Comparison of ENCODE assay signal across 18 cellular contexts in the genomic region with DNA sequence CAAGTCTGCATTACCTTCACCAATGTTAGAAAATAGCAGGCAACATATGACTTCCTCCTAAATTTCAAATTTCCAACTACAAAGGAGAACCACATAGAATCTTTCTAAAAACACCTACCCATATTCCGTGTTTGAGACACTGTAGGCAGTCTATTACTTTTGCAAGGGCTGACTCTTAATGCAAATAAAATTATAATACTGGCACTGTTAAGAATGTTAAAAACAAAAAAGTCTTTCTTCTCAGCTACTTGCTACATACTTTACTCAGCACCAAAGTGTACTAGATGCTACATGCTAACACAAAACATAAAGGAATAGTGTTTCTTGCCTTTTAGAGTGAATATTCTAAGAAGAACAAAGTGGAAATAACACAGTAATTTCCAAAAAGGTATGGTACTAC.
DNase-seq lines count a peak whose midpoint lies in the region; ATAC-seq, FAIRE-seq and TF ChIP-seq lines count a peak whose summit lies in the region.
"Had no signal": no experiment of that assay in that cellular context is flagged by ENCODE, and none has a peak within 500 bp of the region (broad histone marks: within the 10 kb centered on the region; RNA-seq: fewer than 3 reads in every experiment).

No MANE protein-coding gene starts in this region.

- H4K20me1 ChIP-seq in DND-41 (ENCODE audit: insufficient read depth, low read length): peaks cover 3% of the 10 kb centered on the region; the same call in 1 of the 2 replicates

- peak overlapping the region; percentile 46 for H3K27ac ChIP-seq in DND-41 (ENCODE audit: low read length)
- H3K27ac ChIP-seq: 22Rv1, BLaER1, HL-60 had no signal

- peaks cover 6% of the 10 kb centered on the region for H3K9me3 Mint-ChIP-seq in activated naive CD4-positive, alpha-beta T cell treated with anti-CD3 and anti-CD28 coated beads, Interleukin-2, amount 10 ng/mL, durations not matched to agents 7 days and 5 days
- H3K9me3 Mint-ChIP-seq: CD8-positive, alpha-beta memory T cell; GM23338 had no signal

- peaks cover 100% of the 10 kb centered on the region for H3K79me2 ChIP-seq in DND-41 (ENCODE audit: insufficient read depth, low read length)

- no peak overlapping the region for H3K9ac ChIP-seq in DND-41 (ENCODE audit: low read depth, low read length)
- H3K9ac ChIP-seq: BLaER1 had no signal

- no peak for ATAC-seq in DND-41 (ENCODE audit: insufficient read depth, low read depth)
- ATAC-seq: GM23338 had no signal

- H3K4me3 Mint-ChIP-seq in activated naive CD4-positive, alpha-beta T cell treated with anti-CD3 and anti-CD28 coated beads, Interleukin-2, amount 10 ng/mL, durations not matched to agents 7 days and 5 days: no peak overlapping the region
- H3K4me3 Mint-ChIP-seq: CD14-positive monocyte; CD8-positive, alpha-beta memory T cell; GM23338 had no signal

- peaks cover 9% of the 10 kb centered on the region for H3K4me1 Mint-ChIP-seq in activated naive CD4-positive, alpha-beta T cell treated with anti-CD3 and anti-CD28 coated beads, Interleukin-2, amount 10 ng/mL, durations not matched to agents 7 days and 5 days

- H3K4me3 ChIP-seq in DND-41 (ENCODE audit: low read depth in 1 of 2, low read length in 2 of 2): no peak overlapping the region
- H3K4me3 ChIP-seq: BLaER1, GM23338 had no signal

- CTCF ChIA-PET in activated naive CD4-positive, alpha-beta T cell treated with anti-CD3 and anti-CD28 coated beads, Interleukin-2, amount 10 ng/mL, durations not matched to agents 7 days and 5 days (lab: Charles Lee): no interaction called here

- no peaks in the 10 kb centered on the region for H3K9me3 ChIP-seq in DND-41 (ENCODE audit: insufficient read depth, low read length, severe bottlenecking)
- H3K9me3 ChIP-seq: Caco-2 had no signal

- H2AFZ ChIP-seq in DND-41 (ENCODE audit: low read depth, low read length): no peak overlapping the region
- H2AFZ ChIP-seq: GM23338 had no signal

- peak; percentile 32 for FAIRE-seq in A204.1 (lab: Jason Lieb, UNC)
- FAIRE-seq: D721Med, H54 had no signal

- H3K4me2 ChIP-seq in DND-41 (ENCODE audit: insufficient read depth, low read length): no peak overlapping the region
- H3K4me2 ChIP-seq: BLaER1, GM23338 had no signal

- no peak for DNase-seq in DND-41
- peak; percentile 63 for DNase-seq in foreskin melanocyte
- DNase-seq in putamen (ENCODE audit: low spot score): peak; percentile 44
- DNase-seq in EL: no peak
- no peak for DNase-seq in stimulated activated CD4-positive, alpha-beta T cell treated with anti-CD3 and anti-CD28 coated beads, Interleukin-4, amount 100 ng/mL, for 4 hours
- DNase-seq in activated naive CD4-positive, alpha-beta T cell treated with anti-CD3 and anti-CD28 coated beads, Interleukin-2, amount 10 ng/mL, durations not matched to agents 7 days and 5 days: no peak
- DNase-seq: Caco-2; CD8-positive, alpha-beta memory T cell; GF-D8; HCEC 1CT had no signal

- TF ChIP-seq CTCF in DND-41 (IDR thresholded peaks at IDR 0.05; ENCODE audit: borderline replicate concordance, extremely low read depth, low read length, poor library complexity, severe bottlenecking): no peak

- H3K36me3 ChIP-seq in DND-41 (ENCODE audit: insufficient read depth, low read length): 0 out of 2 replicates have a peak, but pooled peaks cover 3% of the 10 kb centered on the region

- peaks cover 58% of the 10 kb centered on the region for H3K4me1 ChIP-seq in DND-41 (ENCODE audit: insufficient read depth, low read length)
- H3K4me1 ChIP-seq: Caco-2 had no signal

- no peaks in the 10 kb centered on the region for H3K27me3 ChIP-seq in DND-41 (ENCODE audit: insufficient read depth, low read length, poor library complexity)
- H3K27me3 ChIP-seq: BLaER1 had no signal

- peaks cover 12% of the 10 kb centered on the region for H3K36me3 Mint-ChIP-seq in activated naive CD4-positive, alpha-beta T cell treated with anti-CD3 and anti-CD28 coated beads, Interleukin-2, amount 10 ng/mL, durations not matched to agents 7 days and 5 days

- H3K27ac Mint-ChIP-seq in activated naive CD4-positive, alpha-beta T cell treated with anti-CD3 and anti-CD28 coated beads, Interleukin-2, amount 10 ng/mL, durations not matched to agents 7 days and 5 days: no peak overlapping the region
- H3K27ac Mint-ChIP-seq: CD14-positive monocyte, GM23338 had no signal

- no peaks in the 10 kb centered on the region for H3K27me3 Mint-ChIP-seq in activated naive CD4-positive, alpha-beta T cell treated with anti-CD3 and anti-CD28 coated beads, Interleukin-2, amount 10 ng/mL, durations not matched to agents 7 days and 5 days
- H3K27me3 Mint-ChIP-seq: CD8-positive, alpha-beta memory T cell had no signal

Comparison
In these comparisons a context has a peak if more than half of its experiments do, and no peak if none do; other contexts are left out.
1. DNase-seq: peak in foreskin melanocyte (single experiment) and putamen (single experiment); none in DND-41 (single experiment), EL (single experiment), stimulated activated CD4-positive, alpha-beta T cell treated with anti-CD3 and anti-CD28 coated beads, Interleukin-4, amount 100 ng/mL, for 4 hours (0 of 2) and activated naive CD4-positive, alpha-beta T cell treated with anti-CD3 and anti-CD28 coated beads, Interleukin-2, amount 10 ng/mL, durations not matched to agents 7 days and 5 days (single experiment).